ENCODE assay signal across 8 cellular contexts in the genomic region with DNA sequence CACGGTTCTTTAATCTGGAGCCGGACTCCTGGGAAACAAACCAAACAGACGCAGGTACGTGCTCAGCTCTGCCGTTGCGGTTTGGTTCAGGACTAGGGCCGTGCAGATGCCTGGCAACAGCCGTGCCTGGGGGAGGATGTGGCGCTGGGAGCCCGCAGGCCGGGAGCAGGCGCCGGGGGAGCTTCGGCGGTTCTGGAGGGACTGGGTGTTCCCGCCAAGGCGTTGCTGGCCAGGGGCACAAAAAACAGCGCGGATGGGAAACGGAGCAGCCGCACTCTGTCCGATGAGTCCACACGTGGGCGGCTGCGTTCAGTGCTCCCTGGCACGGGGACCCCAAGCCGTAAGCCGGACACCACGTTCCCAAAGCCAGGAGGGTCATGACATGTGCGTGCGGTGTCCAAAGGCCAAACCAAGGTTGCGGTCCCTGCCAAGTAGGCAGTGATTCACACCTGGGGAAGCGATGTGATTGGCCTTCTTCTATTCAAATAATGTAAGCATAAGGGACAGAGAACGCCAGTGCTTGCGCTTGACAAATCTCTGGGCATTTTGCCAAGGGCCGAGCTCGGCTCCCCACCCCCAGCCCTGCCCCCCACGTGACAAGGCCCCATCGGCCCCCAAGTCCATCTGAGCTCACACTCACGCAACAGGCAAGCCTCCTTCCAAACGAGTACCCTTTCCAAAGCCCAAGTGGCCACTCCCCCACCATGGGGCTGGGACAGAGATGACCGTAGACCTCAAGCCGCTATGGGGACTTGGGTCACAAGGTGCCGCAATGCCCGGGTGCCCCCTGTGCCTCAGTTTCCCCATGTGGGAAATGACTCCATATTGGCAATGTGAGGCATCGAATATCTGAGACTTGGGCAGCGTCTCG. TPM values are rescaled to one million over a fixed set of nuclear protein-coding genes. Genes with fewer than 3 reads are reported as not detected.
DNase-seq lines count a peak whose midpoint lies in the region; ATAC-seq and TF ChIP-seq lines count a peak whose summit lies in the region.

No MANE protein-coding gene starts in this region.

- H3K9me3 ChIP-seq in KOPT-K1 (ENCODE audit: insufficient read depth, low read length, poor library complexity, severe bottlenecking) (no peaks in the 10 kb centered on the region), WERI-Rb-1 (ENCODE audit: severe bottlenecking) (no peaks in the 10 kb centered on the region)

- CTCF ChIA-PET in HEK293T (lab: Yijun Ruan, JAX), result no interaction called here
- CTCF ChIA-PET in activated CD4-positive, alpha-beta T cell treated with anti-CD3 and anti-CD28 coated beads, Interleukin-2, amount 10 ng/mL, durations not matched to agents 7 days and 5 days (lab: Charles Lee), result interaction anchor here (1.6 kb wide), 1 partner anchor 10 kb away, joined by 6 read pairs; no protein-coding TSS in a partner anchor

- peaks cover 60% of the 10 kb centered on the region for H3K4me1 Mint-ChIP-seq in mesothelial cell of epicardium
- peaks cover 59% of the 10 kb centered on the region for H3K4me1 Mint-ChIP-seq in activated CD4-positive, alpha-beta T cell treated with anti-CD3 and anti-CD28 coated beads, Interleukin-2, amount 10 ng/mL, durations not matched to agents 7 days and 5 days

- peak overlapping the region; percentile 53 for H3K27ac Mint-ChIP-seq in mesothelial cell of epicardium
- H3K27ac Mint-ChIP-seq in activated CD4-positive, alpha-beta T cell treated with anti-CD3 and anti-CD28 coated beads, Interleukin-2, amount 10 ng/mL, durations not matched to agents 7 days and 5 days, result no peak overlapping the region

- H3K27me3 ChIP-seq in WERI-Rb-1 (ENCODE audit: insufficient read depth, low read depth, severe bottlenecking), result no peaks in the 10 kb centered on the region

- ATAC-seq in GM21381 (IDR thresholded peaks at IDR 0.05; ENCODE audit: unreplicated experiment), result no peak

- no peaks in the 10 kb centered on the region for H3K36me3 ChIP-seq in KOPT-K1 (ENCODE audit: insufficient read depth, low read length)
- no peaks in the 10 kb centered on the region for H3K36me3 ChIP-seq in WERI-Rb-1

- H3K27ac ChIP-seq in KOPT-K1 (ENCODE audit: low read depth, low read length, poor library complexity, severe bottlenecking) (peak overlapping the region; percentile 65), WERI-Rb-1 (no peak overlapping the region)

- H3K4me3 ChIP-seq in WERI-Rb-1 (ENCODE audit: low read depth, low read length), result no peak overlapping the region

- no peaks in the 10 kb centered on the region for H3K36me3 Mint-ChIP-seq in mesothelial cell of epicardium
- no peaks in the 10 kb centered on the region for H3K36me3 Mint-ChIP-seq in activated CD4-positive, alpha-beta T cell treated with anti-CD3 and anti-CD28 coated beads, Interleukin-2, amount 10 ng/mL, durations not matched to agents 7 days and 5 days (ENCODE audit: low read depth)

- no peak overlapping the region for H3K4me3 Mint-ChIP-seq in mesothelial cell of epicardium
- H3K4me3 Mint-ChIP-seq in activated CD4-positive, alpha-beta T cell treated with anti-CD3 and anti-CD28 coated beads, Interleukin-2, amount 10 ng/mL, durations not matched to agents 7 days and 5 days, result no peak overlapping the region

- H3K27me3 Mint-ChIP-seq in mesothelial cell of epicardium (ENCODE audit: low read depth), result peaks cover 1% of the 10 kb centered on the region
- peaks cover 18% of the 10 kb centered on the region for H3K27me3 Mint-ChIP-seq in activated CD4-positive, alpha-beta T cell treated with anti-CD3 and anti-CD28 coated beads, Interleukin-2, amount 10 ng/mL, durations not matched to agents 7 days and 5 days

- no peaks in the 10 kb centered on the region for H3K9me3 Mint-ChIP-seq in mesothelial cell of epicardium
- no peaks in the 10 kb centered on the region for H3K9me3 Mint-ChIP-seq in activated CD4-positive, alpha-beta T cell treated with anti-CD3 and anti-CD28 coated beads, Interleukin-2, amount 10 ng/mL, durations not matched to agents 7 days and 5 days

- peak; percentile 82 for DNase-seq in COLO668 (lab: John Stamatoyannopoulos, UW; ENCODE audit: unreplicated experiment)
- DNase-seq in astrocyte of the hippocampus (ENCODE audit: low read depth, low spot score), result peak; percentile 77
- DNase-seq in mesothelial cell of epicardium (ENCODE audit: low spot score in 2 of 2, unreplicated experiment in 2 of 2), result peak in 1 of 2 experiments; percentile 37
- DNase-seq in WERI-Rb-1, result no peak
- no peak for DNase-seq in HEK293T (ENCODE audit: extremely low spot score)
- no peak for DNase-seq in activated CD4-positive, alpha-beta T cell treated with anti-CD3 and anti-CD28 coated beads, Interleukin-2, amount 10 ng/mL, durations not matched to agents 7 days and 5 days

- POLR2A ChIA-PET in HEK293T (lab: Yijun Ruan, JAX), result no interaction called here
- POLR2A ChIA-PET in activated CD4-positive, alpha-beta T cell treated with anti-CD3 and anti-CD28 coated beads, Interleukin-2, amount 10 ng/mL, durations not matched to agents 7 days and 5 days (lab: Charles Lee), result no interaction called here

- TF ChIP-seq CTCF in mesothelial cell of epicardium (IDR thresholded peaks at IDR 0.05; ENCODE audit: unreplicated experiment) (no peak), WERI-Rb-1 (IDR thresholded peaks at IDR 0.05; ENCODE audit: low read depth, low read length) (no peak)

TF ChIP-seq in HEK293T, 16 proteins besides CTCF, POLR2A, EP300 and RAD21:
- TF ChIP-seq HDGF (IDR thresholded peaks at IDR 0.05; ENCODE audit: borderline replicate concordance) (no peak), SP1 (IDR thresholded peaks at IDR 0.05) (no peak), BHLHE40 (IDR thresholded peaks at IDR 0.05; ENCODE audit: borderline replicate concordance) (no peak), FOXM1 (IDR thresholded peaks at IDR 0.05; ENCODE audit: borderline replicate concordance) (no peak), SUZ12 (IDR thresholded peaks at IDR 0.05) (no peak), ELF4 (IDR thresholded peaks at IDR 0.05) (no peak), NFRKB (IDR thresholded peaks at IDR 0.05) (no peak), TARDBP (IDR thresholded peaks at IDR 0.05) (no peak), LEF1 (IDR thresholded peaks at IDR 0.05; ENCODE audit: borderline replicate concordance) (no peak), FOXK2 (IDR thresholded peaks at IDR 0.05) (no peak), FOXA1 (IDR thresholded peaks at IDR 0.05) (no peak), ARNT (IDR thresholded peaks at IDR 0.05) (no peak), CTBP1 (IDR thresholded peaks at IDR 0.05; ENCODE audit: borderline replicate concordance) (no peak), L3MBTL2 (conservative IDR thresholded peaks at IDR 0.05) (no peak)
- TF ChIP-seq, protein P1, sequence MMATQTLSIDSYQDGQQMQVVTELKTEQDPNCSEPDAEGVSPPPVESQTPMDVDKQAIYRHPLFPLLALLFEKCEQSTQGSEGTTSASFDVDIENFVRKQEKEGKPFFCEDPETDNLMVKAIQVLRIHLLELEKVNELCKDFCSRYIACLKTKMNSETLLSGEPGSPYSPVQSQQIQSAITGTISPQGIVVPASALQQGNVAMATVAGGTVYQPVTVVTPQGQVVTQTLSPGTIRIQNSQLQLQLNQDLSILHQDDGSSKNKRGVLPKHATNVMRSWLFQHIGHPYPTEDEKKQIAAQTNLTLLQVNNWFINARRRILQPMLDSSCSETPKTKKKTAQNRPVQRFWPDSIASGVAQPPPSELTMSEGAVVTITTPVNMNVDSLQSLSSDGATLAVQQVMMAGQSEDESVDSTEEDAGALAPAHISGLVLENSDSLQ (IDR thresholded peaks at IDR 0.05), result no peak

RNA-seq across cellular contexts. Expression of gene NKD2, which starts 49.7 kb away (rescaled TPM):
- 52.8 to 65.1 TPM (median 63.4 TPM) in 3 replicates for total RNA-seq in mesothelial cell of epicardium
- total RNA-seq in activated CD4-positive, alpha-beta T cell treated with anti-CD3 and anti-CD28 coated beads, Interleukin-2, amount 10 ng/mL, durations not matched to agents 7 days and 5 days, result 1 to 10 TPM; 1.4 to 1.8 TPM

Comparison
In these comparisons a context has a peak if more than half of its experiments do, and no peak if none do; other contexts are left out.
1. DNase-seq: peak in COLO668 (single experiment) and astrocyte of the hippocampus (single experiment); none in WERI-Rb-1 (single experiment), HEK293T (single experiment) and activated CD4-positive, alpha-beta T cell treated with anti-CD3 and anti-CD28 coated beads, Interleukin-2, amount 10 ng/mL, durations not matched to agents 7 days and 5 days (single experiment).
2. RNA of gene NKD2, which starts 49.7 kb away (total RNA-seq): 52.8 to 65.1 TPM in mesothelial cell of epicardium; 1.4 to 1.8 TPM in activated CD4-positive, alpha-beta T cell treated with anti-CD3 and anti-CD28 coated beads, Interleukin-2, amount 10 ng/mL, durations not matched to agents 7 days and 5 days; every median in the first group is over 10 times any median in the second.